8 cellular contexts compared by ENCODE assay signal in genomic region chr9:112380771-112381181, GRCh38. TPM values are rescaled to one million over a fixed set of nuclear protein-coding genes. Genes with fewer than 3 reads are reported as not detected.
DNase-seq lines count a peak whose midpoint lies in the region; ATAC-seq, FAIRE-seq and TF ChIP-seq lines count a peak whose summit lies in the region.

No MANE protein-coding gene starts in this region.

- H3K9me3 ChIP-seq in DOHH2 (ENCODE audit: control insufficient read depth, insufficient read depth, low read length) (no peaks in the 10 kb centered on the region), astrocyte (ENCODE audit: insufficient read depth, low read depth, low read length) (no peaks in the 10 kb centered on the region), stomach (no peaks in the 10 kb centered on the region)

- DNase-seq in LNCaP clone FGC (ENCODE audit: low read depth) (no peak), astrocyte (ENCODE audit: low read depth) (no peak), immature natural killer cell (peak; percentile 2 to 10 (median 4)), stomach (no peak), superior temporal gyrus (ENCODE audit: extremely low spot score) (no peak), SKM-1 treated with dmso at 0.1 percent for 144 hours (lab: John Stamatoyannopoulos, UW; ENCODE audit: unreplicated experiment) (no peak)

- FAIRE-seq in astrocyte (lab: Jason Lieb, UNC): no peak

- H3K36me3 ChIP-seq in DOHH2 (ENCODE audit: control insufficient read depth, low read length) (peaks cover 3% of the 10 kb centered on the region; the same call in 1 of the 2 replicates), astrocyte (ENCODE audit: insufficient read depth, low read length) (no peaks in the 10 kb centered on the region), stomach (no peaks in the 10 kb centered on the region)

- H3K27me3 Mint-ChIP-seq in astrocyte (ENCODE audit: low read depth, unreplicated experiment) (no peaks in the 10 kb centered on the region), immature natural killer cell (ENCODE audit: low read depth in 3 of 3) (peaks cover 5 to 17% (median 6%) of the 10 kb centered on the region in 3 donors)

- TF ChIP-seq POLR2A in stomach (IDR thresholded peaks at IDR 0.05): no peak

- no peaks in the 10 kb centered on the region for H3K9me2 ChIP-seq in DOHH2 (replicated peaks; ENCODE audit: control insufficient read depth, low read length)

- peak overlapping the region; percentile 81 for H3K4me3 ChIP-seq in DOHH2 (ENCODE audit: low read length)
- H3K4me3 ChIP-seq in LNCaP clone FGC (ENCODE audit: low read depth, low read length): peak overlapping the region; percentile 65
- peak overlapping the region; percentile 79 for H3K4me3 ChIP-seq in astrocyte (ENCODE audit: insufficient read depth, low read depth, low read length)
- H3K4me3 ChIP-seq in stomach: peak overlapping the region; percentile 61 to 83 (median 76)

- 26 to 36% (median 35%) methylated on average over 6 of the region's 6 CpGs for WGBS in stomach, 5 donors

- peaks cover 14% of the 10 kb centered on the region for H3F3A ChIP-seq in DOHH2 (ENCODE audit: control insufficient read depth, insufficient read depth)

- H2AFZ ChIP-seq in astrocyte (ENCODE audit: low read depth, low read length): peak overlapping the region; percentile 80

- H3K27me3 ChIP-seq in DOHH2 (ENCODE audit: control insufficient read depth, low read length) (no peaks in the 10 kb centered on the region), astrocyte (ENCODE audit: insufficient read depth, low read length) (no peaks in the 10 kb centered on the region), stomach (no peaks in the 10 kb centered on the region)

- H3K79me2 ChIP-seq in DOHH2 (ENCODE audit: control insufficient read depth, low read length) (peaks cover 38% of the 10 kb centered on the region), astrocyte (ENCODE audit: insufficient read depth, low read length) (peaks cover 21% of the 10 kb centered on the region)

- H3K27ac ChIP-seq in DOHH2 (ENCODE audit: low read depth, low read length) (peak overlapping the region; percentile 55), astrocyte (ENCODE audit: low read depth, low read length) (no peak overlapping the region), stomach (peak overlapping the region in 4 of 5 donors; percentile 97 to 99 (median 99))

- H3K4me1 ChIP-seq in DOHH2 (ENCODE audit: control insufficient read depth, low read length) (peaks cover 64% of the 10 kb centered on the region), astrocyte (ENCODE audit: insufficient read depth, low read length) (peaks cover 3% of the 10 kb centered on the region), stomach (peaks cover 37 to 75% (median 56%) of the 10 kb centered on the region in 4 donors)

- H3K27ac Mint-ChIP-seq in astrocyte (ENCODE audit: unreplicated experiment) (peak overlapping the region; percentile 84), immature natural killer cell (peak overlapping the region; percentile 91 to 99 (median 96))

- ATAC-seq in HG02642 (IDR thresholded peaks at IDR 0.05; ENCODE audit: poor library complexity, unreplicated experiment): no peak

- TF ChIP-seq EP300 in stomach (IDR thresholded peaks at IDR 0.05): no peak

- TF ChIP-seq CTCF in DOHH2 (IDR thresholded peaks at IDR 0.05; ENCODE audit: low read depth, low read length, poor library complexity, severe bottlenecking): no peak
- no peak for TF ChIP-seq CTCF in LNCaP clone FGC (IDR thresholded peaks at IDR 0.05; ENCODE audit: control insufficient read depth, extremely low read depth, insufficient read depth)
- TF ChIP-seq CTCF in astrocyte (IDR thresholded peaks at IDR 0.05; ENCODE audit: insufficient read depth, low read depth, low read length): no peak
- no peak for TF ChIP-seq CTCF in stomach (IDR thresholded peaks at IDR 0.05)

- H3K4me3 Mint-ChIP-seq in astrocyte (ENCODE audit: unreplicated experiment) (peak overlapping the region; percentile 98), immature natural killer cell (peak overlapping the region; percentile 98 to 100 (median 99))

- H3K9me3 Mint-ChIP-seq in astrocyte (ENCODE audit: unreplicated experiment) (no peaks in the 10 kb centered on the region), immature natural killer cell (no peaks in the 10 kb centered on the region)

- no peaks in the 10 kb centered on the region for H3K36me3 Mint-ChIP-seq in astrocyte (ENCODE audit: low read depth, unreplicated experiment)
- H3K36me3 Mint-ChIP-seq in immature natural killer cell: no peaks in the 10 kb centered on the region

- no peaks in the 10 kb centered on the region for H4K20me1 ChIP-seq in DOHH2 (ENCODE audit: control insufficient read depth, insufficient read depth, low read depth, low read length)
- peaks cover 3% of the 10 kb centered on the region for H4K20me1 ChIP-seq in astrocyte (ENCODE audit: insufficient read depth, low read length)

- H3K4me1 Mint-ChIP-seq in astrocyte (ENCODE audit: low read depth, unreplicated experiment) (peaks cover 10% of the 10 kb centered on the region), immature natural killer cell (peaks cover 40 to 45% of the 10 kb centered on the region in 2 donors)

- intact Hi-C loops in stomach (cut with DNase I; ENCODE audit: low total_unique reads): no loop called here

- H3K4me2 ChIP-seq in DOHH2 (ENCODE audit: low read length) (peak overlapping the region; percentile 92), astrocyte (ENCODE audit: low read length) (peak overlapping the region; percentile 83)

- H3K9ac ChIP-seq in astrocyte (ENCODE audit: low read length): peak overlapping the region; percentile 89

RNA-seq across cellular contexts. Expression of gene HSDL2, which starts 0.9 kb away (rescaled TPM):
- total RNA-seq in astrocyte: 19.7 and 21.1 TPM in 2 replicates
- polyA plus RNA-seq in immature natural killer cell: 10 to 100 TPM; 17.6 to 21.5 (median 18.8) TPM
- 10 to 100 TPM; 18.3 to 56.9 (median 28.1) TPM for total RNA-seq in stomach
- 10 to 100 TPM; 19.6 to 24.5 (median 23.5) TPM for polyA plus RNA-seq in stomach

RNA-seq across cellular contexts. Expression of gene PTBP3, which starts 47.4 kb away (rescaled TPM):
- 94.2 and 108 TPM in 2 replicates for total RNA-seq in astrocyte
- polyA plus RNA-seq in immature natural killer cell: 10 to 100 TPM; 42.5 to 49.0 (median 42.9) TPM
- total RNA-seq in stomach: 10 to 100 TPM; 15.2 to 90.7 (median 29.5) TPM
- 10 to 100 TPM; 11.7 to 22.5 (median 15.3) TPM for polyA plus RNA-seq in stomach

Comparison
In these comparisons a context has a peak if more than half of its experiments do, and no peak if none do; other contexts are left out.
1. DNase-seq: peak in immature natural killer cell (3 of 3); none in LNCaP clone FGC (single experiment), astrocyte (single experiment), stomach (single experiment), superior temporal gyrus (single experiment) and SKM-1 treated with dmso at 0.1 percent for 144 hours (single experiment).
2. Peak in every context shown above with its lines, with median percentiles within 50 percentile points of each other: H3K4me3 ChIP-seq.